9 cellular contexts compared by ENCODE assay signal in genomic region chr3:156495816-156496215, GRCh38.
"Had no signal": no experiment of that assay in that cellular context is flagged by ENCODE, and none has a peak within 500 bp of the region (broad histone marks: within the 10 kb centered on the region; RNA-seq: fewer than 3 reads in every experiment).

No MANE protein-coding gene starts in this region.

- H3K9ac ChIP-seq: GM23248 had no signal

- H3K27ac ChIP-seq: GM23248 had no signal

- H3K4me1 ChIP-seq: HAP-1 had no signal

- H3K4me3 ChIP-seq: GM23248, HAP-1, K562 had no signal

- DNase-seq: GM23248, GOT3, H7, HFFc6, IMR-90, KG1 had no signal

- H2AFZ ChIP-seq: GM23248 had no signal

- ATAC-seq: HCT116, K562 had no signal

- H3K36me3 ChIP-seq: HAP-1 had no signal
